Comparison of ENCODE assay signal across 27 cellular contexts in the genomic region with DNA sequence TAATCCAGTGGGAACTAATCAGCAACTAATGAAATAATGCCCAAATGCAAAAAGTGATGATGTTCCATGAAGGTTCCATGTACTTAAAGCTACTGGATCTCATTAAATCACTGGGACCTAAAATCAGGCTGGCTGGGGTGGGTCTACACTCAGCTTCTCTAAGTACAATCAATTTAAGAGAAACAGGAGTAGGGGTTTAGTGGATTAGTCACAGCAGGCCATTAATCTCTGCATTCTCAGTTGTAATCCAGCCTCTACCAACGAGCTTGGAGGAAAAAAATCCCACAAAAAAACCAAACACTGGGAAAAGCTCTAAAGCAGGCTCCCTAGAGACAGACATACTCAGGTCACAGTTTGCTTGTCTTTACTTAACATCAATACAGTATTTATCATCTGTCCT. TPM values are rescaled to one million over a fixed set of nuclear protein-coding genes. Genes with fewer than 3 reads are reported as not detected.
"Had no signal": no experiment of that assay in that cellular context is flagged by ENCODE, and none has a peak within 500 bp of the region (broad histone marks: within the 10 kb centered on the region; RNA-seq: fewer than 3 reads in every experiment).

No MANE protein-coding gene starts in this region.

- H3K4me2 ChIP-seq: hepatocyte had no signal

- H3K4me1 Mint-ChIP-seq: immature natural killer cell had no signal

- H3K9me3 Mint-ChIP-seq: activated T-helper 17 cell treated with anti-CD3 and anti-CD28 coated beads, Interleukin-2, amount 50 U/mL, for 72 hours; dendritic cell treated with granulocyte-macrophage colony-stimulating factor and Interleukin-4, amounts not matched to agents 40 ng/mL and 50 ng/mL, for 4 days; natural killer cell treated with Interleukin-12 subunit alpha and Interleukin-12 subunit beta and Interleukin-15 and Interleukin-18, amount 100 ng/mL, for 72 hours; stimulated activated naive CD8-positive, alpha-beta T cell treated with anti-CD3 and anti-CD28 coated beads, Interleukin-15, Interleukin-2, amounts not matched to agents 100 ng/mL and 50 ng/mL, for 24 hours had no signal

- H3K27me3 ChIP-seq: adrenal gland, ascending aorta, brain microvascular endothelial cell, esophagus muscularis mucosa, hepatocyte, right lobe of liver, tibial artery had no signal

- H3K27me3 Mint-ChIP-seq: activated T-helper 17 cell treated with anti-CD3 and anti-CD28 coated beads, Interleukin-2, amount 50 U/mL, for 72 hours; dendritic cell treated with granulocyte-macrophage colony-stimulating factor and Interleukin-4, amounts not matched to agents 40 ng/mL and 50 ng/mL, for 4 days; natural killer cell treated with Interleukin-12 subunit alpha and Interleukin-12 subunit beta and Interleukin-15 and Interleukin-18, amount 100 ng/mL, for 72 hours had no signal

- H3K79me2 ChIP-seq: hepatocyte had no signal

- DNase-seq: activated naive CD4-positive, alpha-beta T cell; activated T-cell treated with anti-CD3 and anti-CD28 coated beads, Interleukin-2, amount 50 U/mL, for 1 hour; adrenal gland; brain microvascular endothelial cell; caudate nucleus; effector memory CD4-positive, alpha-beta T cell; glutamatergic neuron; immature natural killer cell; nucleus accumbens; right lobe of liver; stimulated activated CD4-positive, alpha-beta T cell treated with anti-CD3 and anti-CD28 coated beads, Interleukin-1b, Interleukin-23, amount 100 ng/mL, for 48 hours; substantia nigra; T-helper 9 cell; tibial artery had no signal

- H3K27ac ChIP-seq: adrenal gland, ascending aorta, brain microvascular endothelial cell, esophagus muscularis mucosa, hepatocyte, right lobe of liver, skin epidermis, tibial artery had no signal

- H2AFZ ChIP-seq: hepatocyte had no signal

- H3K36me3 ChIP-seq: adrenal gland, ascending aorta, brain microvascular endothelial cell, esophagus muscularis mucosa, right lobe of liver, tibial artery had no signal

- H3K4me1 ChIP-seq: adrenal gland, ascending aorta, esophagus muscularis mucosa, tibial artery had no signal

- H3K27ac Mint-ChIP-seq: activated naive CD8-positive, alpha-beta T cell; activated T-helper 17 cell treated with anti-CD3 and anti-CD28 coated beads, Interleukin-2, amount 50 U/mL, for 72 hours; dendritic cell treated with granulocyte-macrophage colony-stimulating factor and Interleukin-4, amounts not matched to agents 40 ng/mL and 50 ng/mL, for 4 days; immature natural killer cell; natural killer cell treated with Interleukin-12 subunit alpha and Interleukin-12 subunit beta and Interleukin-15 and Interleukin-18, amount 100 ng/mL, for 72 hours; stimulated activated naive CD8-positive, alpha-beta T cell treated with anti-CD3 and anti-CD28 coated beads, Interleukin-15, Interleukin-2, amounts not matched to agents 100 ng/mL and 50 ng/mL, for 24 hours; WTC11 had no signal

- H3K36me3 Mint-ChIP-seq: activated naive CD8-positive, alpha-beta T cell; immature natural killer cell; natural killer cell treated with Interleukin-12 subunit alpha and Interleukin-12 subunit beta and Interleukin-15 and Interleukin-18, amount 100 ng/mL, for 72 hours had no signal

- ATAC-seq: activated T-helper 17 cell treated with anti-CD3 and anti-CD28 coated beads, Interleukin-2, amount 50 U/mL, for 72 hours; natural killer cell treated with Interleukin-12 subunit alpha and Interleukin-12 subunit beta and Interleukin-15 and Interleukin-18, amount 100 ng/mL, for 72 hours; right lobe of liver; WTC11 had no signal

- H3K4me3 Mint-ChIP-seq: activated naive CD8-positive, alpha-beta T cell; activated T-helper 17 cell treated with anti-CD3 and anti-CD28 coated beads, Interleukin-2, amount 50 U/mL, for 72 hours; dendritic cell treated with granulocyte-macrophage colony-stimulating factor and Interleukin-4, amounts not matched to agents 40 ng/mL and 50 ng/mL, for 4 days; immature natural killer cell; natural killer cell treated with Interleukin-12 subunit alpha and Interleukin-12 subunit beta and Interleukin-15 and Interleukin-18, amount 100 ng/mL, for 72 hours; stimulated activated naive CD8-positive, alpha-beta T cell treated with anti-CD3 and anti-CD28 coated beads, Interleukin-15, Interleukin-2, amounts not matched to agents 100 ng/mL and 50 ng/mL, for 24 hours; WTC11 had no signal

- H3K4me3 ChIP-seq: adrenal gland, ascending aorta, esophagus muscularis mucosa, hepatocyte, right lobe of liver, skin epidermis, tibial artery had no signal

RNA-seq across cellular contexts. Expression of a gene that starts 15.0 kb away (rescaled TPM):
- total RNA-seq: ascending aorta; endothelial cell of umbilical vein; esophagus muscularis mucosa; natural killer cell treated with Interleukin-12 subunit alpha and Interleukin-12 subunit beta and Interleukin-15 and Interleukin-18, amount 100 ng/mL, for 72 hours; right lobe of liver; ureter had no signal
- polyA plus RNA-seq: endothelial cell of umbilical vein, hepatocyte, immature natural killer cell, liver had no signal
